In the genomic region with DNA sequence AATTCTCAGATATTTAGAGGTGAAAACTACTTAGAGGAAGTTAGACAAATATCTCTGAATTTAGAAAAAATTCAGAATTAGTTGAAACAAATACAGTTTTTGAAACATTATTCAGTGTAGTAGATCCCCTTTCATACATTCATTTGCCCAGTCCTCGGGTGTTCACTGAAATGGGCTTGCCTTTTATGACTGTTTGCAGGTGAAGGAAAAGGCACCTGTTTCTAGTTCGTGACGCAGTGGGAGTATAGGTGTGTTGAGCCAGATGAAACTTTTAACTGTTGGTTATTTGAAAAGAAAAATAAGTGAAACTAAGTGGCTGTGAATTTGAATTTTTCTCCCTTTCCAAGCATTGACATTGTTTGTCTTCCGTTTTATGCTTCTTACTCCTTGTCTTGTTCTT, we compare ENCODE assay signal across 28 cellular contexts. TPM values are rescaled to one million over a fixed set of nuclear protein-coding genes. Genes with fewer than 3 reads are reported as not detected.
"Had no signal": no experiment of that assay in that cellular context is flagged by ENCODE, and none has a peak within 500 bp of the region (broad histone marks: within the 10 kb centered on the region; RNA-seq: fewer than 3 reads in every experiment).

No MANE protein-coding gene starts in this region.

- H3K9me3 ChIP-seq: ovary, psoas muscle, right lobe of liver, stomach, thoracic aorta, thyroid gland, tibial nerve, upper lobe of right lung, uterus had no signal

- H3K36me3 Mint-ChIP-seq: naive thymus-derived CD4-positive, alpha-beta T cell; natural killer cell; neural progenitor cell; stimulated activated effector memory CD8-positive, alpha-beta T cell treated with anti-CD3 and anti-CD28 coated beads, Interleukin-12 subunit alpha, Interleukin-12 subunit beta, amount 100 ng/mL, for 72 hours; stimulated activated naive B cell treated with anti-CD40 and anti-IgM and Interleukin-4, amounts not matched to agents 10 μg/mL and 1 μg/mL and 100 μg/mL, for 72 hours had no signal

- H3K9me3 Mint-ChIP-seq: naive thymus-derived CD4-positive, alpha-beta T cell; natural killer cell; nephron; neural progenitor cell; stimulated activated effector memory CD8-positive, alpha-beta T cell treated with anti-CD3 and anti-CD28 coated beads, Interleukin-12 subunit alpha, Interleukin-12 subunit beta, amount 100 ng/mL, for 72 hours; stimulated activated naive B cell treated with anti-CD40 and anti-IgM and Interleukin-4, amounts not matched to agents 10 μg/mL and 1 μg/mL and 100 μg/mL, for 72 hours; stimulated activated naive CD8-positive, alpha-beta T cell treated with anti-CD3 and anti-CD28 coated beads, Interleukin-15, Interleukin-2, amounts not matched to agents 100 ng/mL and 50 ng/mL, for 24 hours had no signal

- H3K27ac ChIP-seq: neural progenitor cell, ovary, parathyroid adenoma, psoas muscle, right lobe of liver, skin epidermis, stomach, thoracic aorta, thyroid gland, tibial nerve, upper lobe of right lung, uterus had no signal

- DNase-seq: naive thymus-derived CD4-positive, alpha-beta T cell; natural killer cell; occipital lobe; ovary; posterior cingulate gyrus; psoas muscle; right cardiac atrium; right lobe of liver; stimulated activated CD4-positive, alpha-beta T cell treated with anti-CD3 and anti-CD28 coated beads, Interleukin-15, amount 100 ng/mL, for 24 hours; stimulated activated CD4-positive, alpha-beta T cell treated with anti-CD3 and anti-CD28 coated beads, Interleukin-2, amount 100 ng/mL, for 24 hours; stimulated activated CD4-positive, alpha-beta T cell treated with anti-CD3 and anti-CD28 coated beads, Interleukin-2, amount 100 ng/mL, for 48 hours; stimulated activated CD4-positive, alpha-beta T cell treated with anti-CD3 and anti-CD28 coated beads, Interleukin-4, amount 100 ng/mL, for 24 hours; stimulated activated naive B cell treated with anti-CD40 and anti-IgM and Interleukin-4, amounts not matched to agents 10 μg/mL and 1 μg/mL and 100 μg/mL, for 72 hours; stimulated activated naive CD4-positive, alpha-beta T cell treated with Interleukin-2 at 50 U/mL for 16 hours; stomach; thyroid gland; upper lobe of right lung; uterus had no signal

- H3K4me2 ChIP-seq: neural progenitor cell had no signal

- H3K79me2 ChIP-seq: parathyroid adenoma had no signal

- ATAC-seq: naive thymus-derived CD4-positive, alpha-beta T cell; natural killer cell; psoas muscle; right cardiac atrium; right lobe of liver; stimulated activated effector memory CD8-positive, alpha-beta T cell treated with anti-CD3 and anti-CD28 coated beads, Interleukin-12 subunit alpha, Interleukin-12 subunit beta, amount 100 ng/mL, for 72 hours; stimulated activated naive B cell treated with anti-CD40 and anti-IgM and Interleukin-4, amounts not matched to agents 10 μg/mL and 1 μg/mL and 100 μg/mL, for 72 hours; upper lobe of right lung had no signal

- H3K9ac ChIP-seq: neural progenitor cell, parathyroid adenoma had no signal

- H2AFZ ChIP-seq: neural progenitor cell, parathyroid adenoma had no signal

- H3K4me3 Mint-ChIP-seq: naive thymus-derived CD4-positive, alpha-beta T cell; natural killer cell; nephron; neural progenitor cell; stimulated activated effector memory CD8-positive, alpha-beta T cell treated with anti-CD3 and anti-CD28 coated beads, Interleukin-12 subunit alpha, Interleukin-12 subunit beta, amount 100 ng/mL, for 72 hours; stimulated activated naive B cell treated with anti-CD40 and anti-IgM and Interleukin-4, amounts not matched to agents 10 μg/mL and 1 μg/mL and 100 μg/mL, for 72 hours; stimulated activated naive CD8-positive, alpha-beta T cell treated with anti-CD3 and anti-CD28 coated beads, Interleukin-15, Interleukin-2, amounts not matched to agents 100 ng/mL and 50 ng/mL, for 24 hours had no signal

- H3K27ac Mint-ChIP-seq: naive thymus-derived CD4-positive, alpha-beta T cell; natural killer cell; nephron; neural progenitor cell; progenitor cell of endocrine pancreas; stimulated activated effector memory CD8-positive, alpha-beta T cell treated with anti-CD3 and anti-CD28 coated beads, Interleukin-12 subunit alpha, Interleukin-12 subunit beta, amount 100 ng/mL, for 72 hours; stimulated activated naive B cell treated with anti-CD40 and anti-IgM and Interleukin-4, amounts not matched to agents 10 μg/mL and 1 μg/mL and 100 μg/mL, for 72 hours; stimulated activated naive CD8-positive, alpha-beta T cell treated with anti-CD3 and anti-CD28 coated beads, Interleukin-15, Interleukin-2, amounts not matched to agents 100 ng/mL and 50 ng/mL, for 24 hours had no signal

- H3K4me1 Mint-ChIP-seq: nephron; neural progenitor cell; stimulated activated effector memory CD8-positive, alpha-beta T cell treated with anti-CD3 and anti-CD28 coated beads, Interleukin-12 subunit alpha, Interleukin-12 subunit beta, amount 100 ng/mL, for 72 hours had no signal

- H3K27me3 ChIP-seq: neural progenitor cell, ovary, right lobe of liver, stomach, thyroid gland, tibial nerve, upper lobe of right lung, uterus had no signal

- H3K36me3 ChIP-seq: neural progenitor cell, ovary, right lobe of liver, stomach, thoracic aorta, thyroid gland, tibial nerve, upper lobe of right lung, uterus had no signal

- H3K4me3 ChIP-seq: neural progenitor cell, ovary, psoas muscle, right lobe of liver, skin epidermis, stomach, thoracic aorta, thyroid gland, tibial nerve, upper lobe of right lung, uterus had no signal

- H3K4me1 ChIP-seq: neural progenitor cell, parathyroid adenoma, right lobe of liver, uterus had no signal

RNA-seq across cellular contexts. Expression of a gene that starts 28.9 kb away (rescaled TPM):
- total RNA-seq: naive thymus-derived CD4-positive, alpha-beta T cell; natural killer cell; renal cortical epithelial cell; right lobe of liver; tibial nerve; upper lobe of right lung had no signal
- polyA plus RNA-seq: naive thymus-derived CD4-positive, alpha-beta T cell had no signal
